24 cellular contexts compared by ENCODE assay signal in the genomic region with DNA sequence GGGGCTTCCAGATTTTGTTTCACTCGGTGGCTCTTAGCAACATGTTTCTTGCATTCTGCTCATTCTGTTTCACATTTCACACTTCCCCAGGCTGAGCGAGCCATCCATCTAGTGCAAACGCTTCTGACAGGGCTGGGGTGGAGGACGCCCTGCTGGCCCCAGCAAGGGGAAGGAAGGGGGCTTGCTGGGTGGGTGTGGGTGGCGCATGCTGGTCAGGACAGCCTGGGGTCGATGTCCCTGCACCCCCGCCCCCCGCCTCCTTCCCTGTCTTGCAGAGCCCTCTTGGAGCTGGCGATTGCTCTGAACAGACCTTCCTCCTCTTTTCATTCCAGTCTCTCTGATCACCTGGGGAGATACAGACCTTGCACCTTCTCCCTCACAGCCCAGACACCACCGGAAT.
"Had no signal": no experiment of that assay in that cellular context is flagged by ENCODE, and none has a peak within 500 bp of the region (broad histone marks: within the 10 kb centered on the region; RNA-seq: fewer than 3 reads in every experiment).

No MANE protein-coding gene starts in this region.

- H3K27me3 Mint-ChIP-seq: type B pancreatic cell had no signal

- H3K36me3 ChIP-seq: heart right ventricle, left lung, ovary, right atrium auricular region, right lobe of liver, tibial nerve, vagina had no signal

- DNase-seq: heart right ventricle; islet precursor cell; left cardiac atrium; left lung; mesendoderm; naive B cell; natural killer cell; ovary; right lobe of liver; stimulated activated CD4-positive, alpha-beta T cell treated with anti-CD3 and anti-CD28 coated beads, Interleukin-12 subunit alpha, Interleukin-12 subunit beta, amount 100 ng/mL, for 4 hours; stimulated activated CD4-positive, alpha-beta T cell treated with anti-CD3 and anti-CD28 coated beads, Interleukin-15, amount 100 ng/mL, for 24 hours; stimulated activated CD4-positive, alpha-beta T cell treated with anti-CD3 and anti-CD28 coated beads, Interleukin-2, amount 100 ng/mL, for 24 hours; stimulated activated CD4-positive, alpha-beta T cell treated with anti-CD3 and anti-CD28 coated beads, Interleukin-4, amount 100 ng/mL, for 1 hour; stimulated activated naive B cell treated with anti-CD40 and anti-IgM and Interleukin-4, amounts not matched to agents 10 μg/mL and 1 μg/mL and 100 μg/mL, for 72 hours; stimulated activated naive CD8-positive, alpha-beta T cell treated with anti-CD3 and anti-CD28 coated beads, Interleukin-15, Interleukin-2, amounts not matched to agents 100 U/mL and 50 U/mL, for 24 hours; substantia nigra had no signal

- H3K27ac Mint-ChIP-seq: mesothelial cell of epicardium; naive B cell; natural killer cell; stimulated activated naive B cell treated with anti-CD40 and anti-IgM and Interleukin-4, amounts not matched to agents 10 μg/mL and 1 μg/mL and 100 μg/mL, for 72 hours; type B pancreatic cell had no signal

- ATAC-seq: heart right ventricle; left cardiac atrium; left lung; natural killer cell; right lobe of liver; stimulated activated naive B cell treated with anti-CD40 and anti-IgM and Interleukin-4, amounts not matched to agents 10 μg/mL and 1 μg/mL and 100 μg/mL, for 72 hours; stimulated activated naive CD8-positive, alpha-beta T cell treated with anti-CD3 and anti-CD28 coated beads, Interleukin-15, Interleukin-2, amounts not matched to agents 100 U/mL and 50 U/mL, for 24 hours had no signal

- H3K4me1 Mint-ChIP-seq: mesothelial cell of epicardium; naive B cell; natural killer cell; stimulated activated naive B cell treated with anti-CD40 and anti-IgM and Interleukin-4, amounts not matched to agents 10 μg/mL and 1 μg/mL and 100 μg/mL, for 72 hours had no signal

- H3K27ac ChIP-seq: heart right ventricle, hepatocyte, left lung, ovary, right atrium auricular region, right lobe of liver, tibial nerve, vagina had no signal

- H3K27me3 ChIP-seq: hepatocyte, ovary, right atrium auricular region, right lobe of liver, tibial nerve, vagina had no signal

- H3K36me3 Mint-ChIP-seq: mesothelial cell of epicardium; naive B cell; natural killer cell; stimulated activated naive B cell treated with anti-CD40 and anti-IgM and Interleukin-4, amounts not matched to agents 10 μg/mL and 1 μg/mL and 100 μg/mL, for 72 hours; type B pancreatic cell had no signal

- H3K4me3 ChIP-seq: heart right ventricle, hepatocyte, left lung, lung, ovary, right atrium auricular region, right lobe of liver, smooth muscle cell, tibial nerve, vagina had no signal

- H3K4me1 ChIP-seq: heart right ventricle, left lung, right atrium auricular region, right lobe of liver, tibial nerve, vagina had no signal

- H3K9me3 ChIP-seq: heart right ventricle, left lung, ovary, right atrium auricular region, right lobe of liver, tibial nerve, vagina had no signal

- H3K4me3 Mint-ChIP-seq: mesothelial cell of epicardium; naive B cell; natural killer cell; stimulated activated naive B cell treated with anti-CD40 and anti-IgM and Interleukin-4, amounts not matched to agents 10 μg/mL and 1 μg/mL and 100 μg/mL, for 72 hours; type B pancreatic cell had no signal

- H3K9me3 Mint-ChIP-seq: mesothelial cell of epicardium; natural killer cell; stimulated activated naive B cell treated with anti-CD40 and anti-IgM and Interleukin-4, amounts not matched to agents 10 μg/mL and 1 μg/mL and 100 μg/mL, for 72 hours; type B pancreatic cell had no signal
